Comparison of ENCODE assay signal across 14 cellular contexts in genomic region chr9:36386396-36386795, GRCh38.
"Had no signal": no experiment of that assay in that cellular context is flagged by ENCODE, and none has a peak within 500 bp of the region (broad histone marks: within the 10 kb centered on the region; RNA-seq: fewer than 3 reads in every experiment).

No MANE protein-coding gene starts in this region.

- ATAC-seq: effector memory CD8-positive, alpha-beta T cell; mucosa of descending colon; naive thymus-derived CD8-positive, alpha-beta T cell had no signal

- H3K9me3 ChIP-seq: mucosa of descending colon, neutrophil, thyroid gland, vagina had no signal

- DNase-seq: activated B cell treated with CpG ODN at 0.5 μM for 24 hours; activated CD4-positive, alpha-beta T cell treated with anti-CD3 and anti-CD28 coated beads, Interleukin-2, amount 10 ng/mL, durations not matched to agents 7 days and 5 days; activated CD8-positive, alpha-beta memory T cell treated with anti-CD3 and anti-CD28 coated beads for 24 hours; activated naive CD4-positive, alpha-beta T cell treated with Interleukin-2 at 50 U/mL for 16 hours; cortex of kidney; effector memory CD8-positive, alpha-beta T cell; erythroblast; hypothalamus; mucosa of descending colon; naive thymus-derived CD8-positive, alpha-beta T cell; thyroid gland had no signal

- H3K27me3 ChIP-seq: neutrophil, thyroid gland, vagina had no signal

- H3K4me3 ChIP-seq: mucosa of descending colon, skin epidermis, thyroid gland, vagina had no signal

- H3K27ac ChIP-seq: neutrophil, skin epidermis, thyroid gland, vagina had no signal

- H3K36me3 ChIP-seq: thyroid gland, vagina had no signal
